Comparison of ENCODE assay signal across 22 cellular contexts in genomic region chr12:65739606-65740005, GRCh38.
"Had no signal": no experiment of that assay in that cellular context is flagged by ENCODE, and none has a peak within 500 bp of the region (broad histone marks: within the 10 kb centered on the region; RNA-seq: fewer than 3 reads in every experiment).

No MANE protein-coding gene starts in this region.

- H3K4me3 Mint-ChIP-seq: dendritic cell treated with granulocyte-macrophage colony-stimulating factor and Interleukin-4, amounts not matched to agents 40 ng/mL and 50 ng/mL, for 4 days; memory B cell; stimulated activated naive B cell treated with anti-CD40 and anti-IgM and Interleukin-4, amounts not matched to agents 10 μg/mL and 1 μg/mL and 100 μg/mL, for 72 hours had no signal

- H3K36me3 ChIP-seq: esophagus squamous epithelium, gastroesophageal sphincter, left ventricle myocardium inferior, lower lobe of right lung, neutrophil, sigmoid colon had no signal

- H3K9me3 Mint-ChIP-seq: dendritic cell treated with granulocyte-macrophage colony-stimulating factor and Interleukin-4, amounts not matched to agents 40 ng/mL and 50 ng/mL, for 4 days; immature natural killer cell; stimulated activated naive CD8-positive, alpha-beta T cell treated with anti-CD3 and anti-CD28 coated beads, Interleukin-15, amount 100 ng/mL, for 72 hours had no signal

- ATAC-seq: gastroesophageal sphincter; left cardiac atrium; lower lobe of right lung; naive thymus-derived CD4-positive, alpha-beta T cell; stimulated activated naive B cell treated with anti-CD40 and anti-IgM and Interleukin-4, amounts not matched to agents 10 μg/mL and 1 μg/mL and 100 μg/mL, for 72 hours; stimulated activated naive CD8-positive, alpha-beta T cell treated with anti-CD3 and anti-CD28 coated beads, Interleukin-15, amount 100 ng/mL, for 72 hours had no signal

- H3K27ac Mint-ChIP-seq: dendritic cell treated with granulocyte-macrophage colony-stimulating factor and Interleukin-4, amounts not matched to agents 40 ng/mL and 50 ng/mL, for 4 days; immature natural killer cell; memory B cell; stimulated activated naive B cell treated with anti-CD40 and anti-IgM and Interleukin-4, amounts not matched to agents 10 μg/mL and 1 μg/mL and 100 μg/mL, for 72 hours; stimulated activated naive CD8-positive, alpha-beta T cell treated with anti-CD3 and anti-CD28 coated beads, Interleukin-15, amount 100 ng/mL, for 72 hours had no signal

- DNase-seq: cerebellar nuclear complex; esophagus squamous epithelium; foreskin fibroblast; glutamatergic neuron; immature natural killer cell; left cardiac atrium; left ventricle myocardium inferior; lower lobe of right lung; midbrain; naive thymus-derived CD4-positive, alpha-beta T cell; sigmoid colon; stimulated activated CD4-positive, alpha-beta T cell treated with anti-CD3 and anti-CD28 coated beads, Interleukin-2, amount 100 ng/mL, for 24 hours; stimulated activated CD4-positive, alpha-beta T cell treated with anti-CD3 and anti-CD28 coated beads, Interleukin-4, amount 100 ng/mL, for 4 hours; stimulated activated naive B cell treated with anti-CD40 and anti-IgM and Interleukin-4, amounts not matched to agents 10 μg/mL and 1 μg/mL and 100 μg/mL, for 72 hours; stimulated activated naive CD8-positive, alpha-beta T cell treated with anti-CD3 and anti-CD28 coated beads, Interleukin-15, amount 100 ng/mL, for 72 hours; testis; trophoblast cell had no signal

- H3K36me3 Mint-ChIP-seq: immature natural killer cell, memory B cell had no signal

- H3K27me3 ChIP-seq: testis had no signal

- H3K9me3 ChIP-seq: esophagus squamous epithelium, gastroesophageal sphincter, left ventricle myocardium inferior, lower lobe of right lung, neutrophil, sigmoid colon, testis had no signal

- H3K4me3 ChIP-seq: esophagus squamous epithelium, gastroesophageal sphincter, left ventricle myocardium inferior, lower lobe of right lung, sigmoid colon, skin epidermis had no signal

- H3K27ac ChIP-seq: esophagus squamous epithelium, gastroesophageal sphincter, left ventricle myocardium inferior, lower lobe of right lung, neutrophil, sigmoid colon, skin epidermis, testis had no signal
